ENCODE assay signal across 9 cellular contexts in the genomic region with DNA sequence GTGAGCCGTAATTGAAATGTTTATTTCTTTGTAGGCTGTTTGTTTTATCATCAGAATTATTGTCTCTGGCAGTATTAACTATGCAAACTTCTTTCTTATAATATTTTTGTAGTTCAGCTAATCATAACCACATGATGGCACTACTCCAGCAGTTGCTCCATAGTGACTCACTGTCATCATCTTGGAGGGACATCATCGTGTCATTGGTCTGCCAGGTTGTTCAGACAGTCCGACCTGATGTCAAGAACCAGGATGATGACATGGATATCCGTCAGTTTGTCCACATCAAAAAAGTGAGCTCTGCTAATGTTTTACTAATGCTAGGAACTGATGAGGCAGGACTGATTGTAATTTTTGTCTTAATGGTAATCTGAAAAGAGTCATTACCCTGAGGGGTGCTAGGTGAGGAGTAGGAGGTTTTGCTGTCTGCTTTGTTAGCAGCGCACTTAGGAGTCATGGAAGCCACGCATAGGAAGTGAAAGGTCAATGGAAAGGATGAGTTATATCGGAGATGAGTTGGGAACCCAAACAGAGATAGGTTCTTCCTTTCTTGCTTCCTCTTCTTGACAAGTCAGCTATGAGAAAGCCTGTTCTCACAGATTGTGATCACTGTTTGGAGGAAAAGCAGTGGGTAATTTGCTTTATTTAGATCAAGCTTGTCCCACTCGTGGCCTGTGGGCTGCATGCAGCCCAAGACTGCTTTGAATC. TPM values are rescaled to one million over a fixed set of nuclear protein-coding genes. Genes with fewer than 3 reads are reported as not detected.
DNase-seq lines count a peak whose midpoint lies in the region; ATAC-seq and TF ChIP-seq lines count a peak whose summit lies in the region.
"Had no signal": no experiment of that assay in that cellular context is flagged by ENCODE, and none has a peak within 500 bp of the region (broad histone marks: within the 10 kb centered on the region; RNA-seq: fewer than 3 reads in every experiment).

No MANE protein-coding gene starts in this region.

- H3K18ac ChIP-seq in trophoblast cell (ENCODE audit: low read length): no peak overlapping the region

- H2BK5ac ChIP-seq in trophoblast cell (ENCODE audit: low read depth, low read length, poor library complexity): no peak overlapping the region

- H3K79me2 ChIP-seq in trophoblast cell (ENCODE audit: control insufficient read depth, insufficient read depth, low read length, poor library complexity): no peaks in the 10 kb centered on the region

- no peak overlapping the region for H3K4me2 ChIP-seq in trophoblast cell (ENCODE audit: low read length)

- no TSS peak for BruUV-seq in A673 (replicated peaks; lab: Mats Ljungman, UMichigan)

- TF ChIP-seq EP300 in esophagus muscularis mucosa (IDR thresholded peaks at IDR 0.05): no peak

- H3K9ac ChIP-seq in trophoblast cell (ENCODE audit: low read length): peak overlapping the region; percentile 22

- no peaks in the 10 kb centered on the region for H3K79me1 ChIP-seq in trophoblast cell (ENCODE audit: low read length)

- CTCF ChIA-PET in A673 (lab: Charles Lee): no interaction called here

- no peak overlapping the region for H3K23ac ChIP-seq in trophoblast cell (ENCODE audit: low read length)

- DNase-seq in RKO (ENCODE audit: low spot score): peak; percentile 4
- peak in 1 of 2 donors; percentile 4 for DNase-seq in trophoblast cell
- DNase-seq in esophagus muscularis mucosa (ENCODE audit: extremely low spot score): no peak
- no peak for DNase-seq in A673 (ENCODE audit: low spot score)
- DNase-seq in COLO668 (lab: John Stamatoyannopoulos, UW; ENCODE audit: unreplicated experiment): no peak
- no peak for DNase-seq in cerebellar cortex (ENCODE audit: low spot score)
- DNase-seq: activated naive CD8-positive, alpha-beta T cell treated with anti-CD3 and anti-CD28 coated beads, Interleukin-2, amount 10 ng/mL, durations not matched to agents 7 days and 5 days had no signal

- POLR2A ChIA-PET in A673 (lab: Charles Lee; ENCODE audit: low non-redundant PET): no interaction called here

- no peak for TF ChIP-seq CTCF in esophagus muscularis mucosa (IDR thresholded peaks at IDR 0.05)
- no peak for TF ChIP-seq CTCF in A673 (conservative IDR thresholded peaks at IDR 0.05; ENCODE audit: low read depth, low read length)

- no peaks in the 10 kb centered on the region for H3K27me3 ChIP-seq in trophoblast cell (ENCODE audit: insufficient read depth, low read length)
- H3K27me3 ChIP-seq in esophagus muscularis mucosa: no peaks in the 10 kb centered on the region
- H3K27me3 ChIP-seq in A673 (replicated peaks; ENCODE audit: insufficient read depth, low read depth, low read length, poor library complexity): no peaks in the 10 kb centered on the region

- intact Hi-C loops in esophagus muscularis mucosa (cut with DNase I) (no loop called here), A673 (cut with micrococcal nuclease; ENCODE audit: unreplicated experiment) (no loop called here)

- H3K9me3 ChIP-seq in trophoblast cell (ENCODE audit: insufficient read depth, low read depth, low read length) (no peaks in the 10 kb centered on the region), esophagus muscularis mucosa (no peaks in the 10 kb centered on the region), A673 (ENCODE audit: low read depth, low read length, poor library complexity, severe bottlenecking) (no peaks in the 10 kb centered on the region)

- H4K12ac ChIP-seq in trophoblast cell (ENCODE audit: low read depth, low read length): no peak overlapping the region

- H4K91ac ChIP-seq in trophoblast cell (ENCODE audit: low read depth, low read length): no peak overlapping the region

- no peak overlapping the region for H3K4ac ChIP-seq in trophoblast cell (ENCODE audit: low read depth, low read length)

- ATAC-seq in GM18861 (IDR thresholded peaks at IDR 0.05; ENCODE audit: unreplicated experiment) (peak; percentile 56), HG02623 (IDR thresholded peaks at IDR 0.05; ENCODE audit: unreplicated experiment) (peak; percentile 63)

- peaks cover 0 to 2% of the 10 kb centered on the region in 2 experiments for H3K4me1 ChIP-seq in trophoblast cell (ENCODE audit: control insufficient read depth in 1 of 2, insufficient read depth in 2 of 2, low read length in 2 of 2)
- H3K4me1 ChIP-seq in esophagus muscularis mucosa: peaks cover 11 to 12% (median 12%) of the 10 kb centered on the region in 4 donors
- no peaks in the 10 kb centered on the region for H3K4me1 ChIP-seq in A673 (ENCODE audit: insufficient read depth, low read length, poor library complexity, severe bottlenecking)

- no peak for TF ChIP-seq POLR2A in esophagus muscularis mucosa (IDR thresholded peaks at IDR 0.05; ENCODE audit: low read depth)

- no CpG with 5 or more reads among the region's 8 CpGs for WGBS in trophoblast cell (ENCODE audit: extremely low coverage, insufficient coverage, insufficient read length)
- WGBS in esophagus muscularis mucosa: 82% methylated on average over 8 of the region's 8 CpGs

- no peak overlapping the region for H2BK120ac ChIP-seq in trophoblast cell (ENCODE audit: insufficient read depth, low read length, poor library complexity)

- no peak overlapping the region for H2AFZ ChIP-seq in trophoblast cell (ENCODE audit: insufficient read depth, low read length, poor library complexity)

- H2AK5ac ChIP-seq in trophoblast cell (ENCODE audit: low read length): no peak overlapping the region

- no peak overlapping the region for H4K8ac ChIP-seq in trophoblast cell (ENCODE audit: low read depth, low read length)

- no peak overlapping the region for H3K27ac ChIP-seq in trophoblast cell (ENCODE audit: low read depth, low read length)
- H3K27ac ChIP-seq in esophagus muscularis mucosa (replicated peaks in 1 of 4): no peak overlapping the region
- no peak overlapping the region for H3K27ac ChIP-seq in A673 (ENCODE audit: low read depth, low read length, poor library complexity, severe bottlenecking)

- H3K36me3 ChIP-seq in trophoblast cell (ENCODE audit: control insufficient read depth in 1 of 2, insufficient read depth in 2 of 2, low read length in 2 of 2): peaks cover 2 to 15% of the 10 kb centered on the region in 2 experiments
- H3K36me3 ChIP-seq in esophagus muscularis mucosa: peaks cover 13 to 48% (median 32%) of the 10 kb centered on the region in 4 donors
- peaks cover 10% of the 10 kb centered on the region for H3K36me3 ChIP-seq in A673 (ENCODE audit: insufficient read depth, low read length, poor library complexity, severe bottlenecking)

- H2BK12ac ChIP-seq in trophoblast cell (ENCODE audit: low read length): no peak overlapping the region

- H3K14ac ChIP-seq in trophoblast cell (ENCODE audit: low read length): no peak overlapping the region

- no peak overlapping the region for H3K4me3 ChIP-seq in trophoblast cell (ENCODE audit: low read depth, low read length)
- H3K4me3 ChIP-seq in esophagus muscularis mucosa: no peak overlapping the region
- H3K4me3 ChIP-seq in A673 (ENCODE audit: low read depth, low read length, poor library complexity, severe bottlenecking): no peak overlapping the region

RNA-seq across cellular contexts. Expression of a gene that starts 49.2 kb away (rescaled TPM):
- 10.4 and 11.4 TPM in 2 replicates for polyA plus RNA-seq in trophoblast cell (2013)
- total RNA-seq in esophagus muscularis mucosa (10 to 100 TPM; 19.1 to 29.7 (median 22.8) TPM), A673 (2021) (28.8 and 32.1 TPM in 2 replicates)
